8 cellular contexts compared by ENCODE assay signal in the genomic region with DNA sequence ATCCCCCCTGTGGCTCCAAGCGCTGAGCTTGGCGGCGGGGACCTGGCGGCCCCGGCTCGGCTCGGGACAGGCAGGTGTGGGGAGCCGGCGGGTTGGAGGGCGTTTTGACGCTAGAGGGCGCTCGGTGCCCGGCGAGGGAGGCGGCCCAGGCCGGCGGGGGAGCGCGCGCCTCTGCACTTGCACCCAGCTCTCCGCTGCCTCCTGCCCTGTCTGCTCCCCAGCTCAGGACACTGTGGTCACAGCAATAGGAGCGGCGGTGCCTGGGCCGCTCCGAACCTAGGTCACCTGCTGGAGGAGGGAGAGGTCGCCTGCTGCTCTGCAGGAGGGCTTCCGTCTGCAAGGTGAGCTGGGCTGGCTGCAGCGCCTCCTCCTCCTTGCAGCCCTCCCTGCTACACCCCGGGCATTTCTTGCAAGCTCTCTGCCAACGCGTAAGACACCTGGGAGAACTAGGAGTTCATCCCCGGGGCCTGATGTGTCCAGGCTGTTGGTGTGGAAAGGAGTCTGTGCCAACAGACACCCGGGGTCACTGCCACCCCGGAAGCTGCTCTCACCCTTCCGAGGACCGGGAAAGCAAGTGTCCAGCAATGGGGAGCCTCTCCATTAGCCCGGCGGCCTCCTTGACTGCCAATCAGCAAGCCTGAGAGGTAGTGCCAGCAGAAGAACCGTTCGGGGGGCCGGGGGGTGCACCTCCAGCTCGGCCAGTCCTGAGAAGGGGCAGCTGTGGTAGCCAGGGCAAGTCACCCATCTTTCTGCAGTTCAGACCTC.
DNase-seq lines count a peak whose midpoint lies in the region; ATAC-seq and TF ChIP-seq lines count a peak whose summit lies in the region.

No MANE protein-coding gene starts in this region.

- ATAC-seq in Right ventricle myocardium superior (ENCODE audit: poor library complexity), result peak; percentile 88
- no peak for ATAC-seq in HG03039 (IDR thresholded peaks at IDR 0.05; ENCODE audit: unreplicated experiment)
- no peak for ATAC-seq in GM18861 (IDR thresholded peaks at IDR 0.05; ENCODE audit: unreplicated experiment)
- ATAC-seq in GM19452 (IDR thresholded peaks at IDR 0.05; ENCODE audit: unreplicated experiment), result no peak

- POLR2A ChIA-PET in GM10248 (lab: Yijun Ruan, JAX), result no interaction called here

- peak; percentile 61 for DNase-seq in GM10248 (ENCODE audit: extremely low spot score)
- DNase-seq in activated CD8-positive, alpha-beta memory T cell treated with anti-CD3 and anti-CD28 coated beads, Interleukin-2, amount 50 U/mL, for 48 hours, result peak; percentile 87
- DNase-seq in Right ventricle myocardium superior, result peak; percentile 63
- DNase-seq in posterior cingulate gyrus, result peak; percentile 56 to 96 (median 75)

- CTCF ChIA-PET in GM10248 (lab: Yijun Ruan, JAX), result interaction anchor here (0.7 to 2.4 kb wide), 17 partner anchors 11 to 1162 kb away, joined by 3 to 14 read pairs (median 3); no protein-coding TSS in a partner anchor

- peak; percentile 72 for TF ChIP-seq CTCF in GM10248 (IDR thresholded peaks at IDR 0.05; ENCODE audit: control extremely low read depth, extremely low read depth, low read depth, missing control alignments)
- peak; percentile 82 for TF ChIP-seq CTCF in LNCAP (IDR thresholded peaks at IDR 0.05)

- intact Hi-C loops in Right ventricle myocardium superior (cut with DNase I) (loop anchor here (5.0 kb wide), 1 partner anchor 740 kb away; no protein-coding TSS in a partner anchor), posterior cingulate gyrus (cut with DNase I) (loop anchor here (2.0 to 10.0 kb wide), 2 partner anchors 742 to 1032 kb away; no protein-coding TSS in a partner anchor)
